1 cellular context compared by ENCODE assay signal in the genomic region with DNA sequence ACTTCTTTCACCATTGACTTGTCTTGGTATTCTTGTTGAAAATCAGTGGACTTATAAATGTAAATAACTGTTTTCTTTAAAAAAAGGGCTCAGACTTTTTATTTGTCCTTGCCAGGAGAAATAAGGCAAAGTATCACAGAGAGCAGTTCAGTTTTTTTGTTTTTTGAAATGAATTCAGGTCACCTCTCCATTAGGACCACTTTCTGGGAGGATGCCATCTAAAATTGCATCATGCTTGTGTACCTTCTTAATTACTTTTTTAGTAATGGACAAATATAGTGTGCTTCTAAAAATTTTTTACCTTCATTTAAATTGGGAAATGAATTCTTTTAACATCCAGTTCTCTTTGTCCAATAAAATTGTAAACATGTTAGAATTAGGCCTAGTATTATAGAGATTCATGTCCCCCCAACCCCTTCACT.
TF ChIP-seq lines count a peak whose summit lies in the region.

No MANE protein-coding gene starts in this region.

TF ChIP-seq in SK-N-SH treated with all-trans-retinoic acid at 6 μM for 48 hours, 23 proteins besides CTCF, POLR2A, EP300 and RAD21 (continued from another document):
- TF ChIP-seq, protein P1, sequence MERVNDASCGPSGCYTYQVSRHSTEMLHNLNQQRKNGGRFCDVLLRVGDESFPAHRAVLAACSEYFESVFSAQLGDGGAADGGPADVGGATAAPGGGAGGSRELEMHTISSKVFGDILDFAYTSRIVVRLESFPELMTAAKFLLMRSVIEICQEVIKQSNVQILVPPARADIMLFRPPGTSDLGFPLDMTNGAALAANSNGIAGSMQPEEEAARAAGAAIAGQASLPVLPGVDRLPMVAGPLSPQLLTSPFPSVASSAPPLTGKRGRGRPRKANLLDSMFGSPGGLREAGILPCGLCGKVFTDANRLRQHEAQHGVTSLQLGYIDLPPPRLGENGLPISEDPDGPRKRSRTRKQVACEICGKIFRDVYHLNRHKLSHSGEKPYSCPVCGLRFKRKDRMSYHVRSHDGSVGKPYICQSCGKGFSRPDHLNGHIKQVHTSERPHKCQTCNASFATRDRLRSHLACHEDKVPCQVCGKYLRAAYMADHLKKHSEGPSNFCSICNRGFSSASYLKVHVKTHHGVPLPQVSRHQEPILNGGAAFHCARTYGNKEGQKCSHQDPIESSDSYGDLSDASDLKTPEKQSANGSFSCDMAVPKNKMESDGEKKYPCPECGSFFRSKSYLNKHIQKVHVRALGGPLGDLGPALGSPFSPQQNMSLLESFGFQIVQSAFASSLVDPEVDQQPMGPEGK (CRISPR knock-in tag; IDR thresholded peaks at IDR 0.05; ENCODE audit: borderline replicate concordance), result no peak
